8 cellular contexts compared by ENCODE assay signal in genomic region chrX:17736856-17737706, GRCh38. TPM values are rescaled to one million over a fixed set of nuclear protein-coding genes. Genes with fewer than 3 reads are reported as not detected.
DNase-seq lines count a peak whose midpoint lies in the region; ATAC-seq, FAIRE-seq and TF ChIP-seq lines count a peak whose summit lies in the region.

A gene with protein sequence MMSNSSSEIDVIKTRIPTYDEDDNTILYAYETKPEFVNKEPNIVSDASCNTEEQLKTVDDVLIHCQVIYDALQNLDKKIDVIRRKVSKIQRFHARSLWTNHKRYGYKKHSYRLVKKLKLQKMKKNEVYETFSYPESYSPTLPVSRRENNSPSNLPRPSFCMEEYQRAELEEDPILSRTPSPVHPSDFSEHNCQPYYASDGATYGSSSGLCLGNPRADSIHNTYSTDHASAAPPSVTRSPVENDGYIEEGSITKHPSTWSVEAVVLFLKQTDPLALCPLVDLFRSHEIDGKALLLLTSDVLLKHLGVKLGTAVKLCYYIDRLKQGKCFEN (plus strand): TSS chrX:17737493. CDS start chrX:17744187, 6,694 bp downstream.

- TF ChIP-seq POLR2A in ovary (IDR thresholded peaks at IDR 0.05) (peak; percentile 80), testis (IDR thresholded peaks at IDR 0.05) (no peak)

- DNase-seq in D721Med (ENCODE audit: insufficient read length, low spot score) (peak; percentile 31), H4 (ENCODE audit: low spot score) (peak; percentile 93), NCI-H1048 (lab: John Stamatoyannopoulos, UW) (peak; percentile 89), T-cell (peak; percentile 63 to 88 (median 77)), amniotic epithelial cell (ENCODE audit: low read depth) (peak; percentile 94), cardiac septum (ENCODE audit: low spot score) (peak; percentile 96), ovary (peak; percentile 95 to 98 (median 98)), testis (peak; percentile 99)

- H3K36me3 Mint-ChIP-seq in T-cell: no peaks in the 10 kb centered on the region

- H3K4me1 Mint-ChIP-seq in T-cell: peaks cover 22 to 34% (median 26%) of the 10 kb centered on the region in 3 donors

- H3K4me3 Mint-ChIP-seq in T-cell: peak within 1 kb of the TSS; percentile 86 to 98 (median 93)

- peak; percentile 37 for TF ChIP-seq EP300 in ovary (IDR thresholded peaks at IDR 0.05)

- H3K27me3 ChIP-seq in ovary (no peaks in the 10 kb centered on the region), testis (no peaks in the 10 kb centered on the region)

- H3K9me3 ChIP-seq in ovary (no peaks in the 10 kb centered on the region), testis (no peaks in the 10 kb centered on the region)

- no peak for FAIRE-seq in D721Med (lab: Jason Lieb, UNC)

- peak within 1 kb of the TSS; percentile 89 to 93 for H3K27ac Mint-ChIP-seq in T-cell

- intact Hi-C loops in cardiac septum (cut with DNase I) (no loop called here), ovary (cut with DNase I) (no loop called here), testis (cut with DNase I; ENCODE audit: low total_unique reads) (no loop called here)

- POLR2A ChIA-PET in T-cell (lab: Charles Lee): interaction anchor here (0.7 kb wide), 4 partner anchors 249 to 1610 kb away, joined by 3 to 11 read pairs (median 7); no protein-coding TSS in a partner anchor

- H3K36me3 ChIP-seq in ovary (no peaks in the 10 kb centered on the region), testis (ENCODE audit: low read depth, missing control alignments) (no peaks in the 10 kb centered on the region)

- peaks cover 0 to 2% of the 10 kb centered on the region in 2 donors for H3K27me3 Mint-ChIP-seq in T-cell

- TF ChIP-seq CTCF in D721Med (IDR thresholded peaks at IDR 0.05; ENCODE audit: insufficient read depth, missing control alignments) (no peak), ovary (IDR thresholded peaks at IDR 0.05) (no peak), testis (IDR thresholded peaks at IDR 0.05) (no peak)

- peak; percentile 75 to 85 (median 84) for ATAC-seq in T-cell (replicated peaks in 1 of 4)

- H3K27ac ChIP-seq in ovary: peak within 1 kb of the TSS; percentile 86 to 92
- peak within 1 kb of the TSS; percentile 95 to 97 for H3K27ac ChIP-seq in testis

- no peaks in the 10 kb centered on the region for H3K9me3 Mint-ChIP-seq in T-cell

- WGBS in ovary, 3 donors: 28 to 41% (median 36%) methylated on average over 63 to 66 of the region's 67 CpGs
- 0% methylated on average over 45 of the region's 67 CpGs; no CpG with 5 or more reads in 1 of the 2 donors for WGBS in testis, 2 donors

- H3K4me3 ChIP-seq in ovary (peak within 1 kb of the TSS; percentile 61), testis (peak within 1 kb of the TSS; percentile 66 to 78)

- CTCF ChIA-PET in T-cell (lab: Charles Lee): interaction anchor here in 1 of 2 donors (0.7 to 1.0 kb wide), 2 partner anchors 208 to 1597 kb away, joined by 3 to 9 read pairs; no protein-coding TSS in a partner anchor

- H3K4me1 ChIP-seq in ovary (ENCODE audit: insufficient read depth) (no peaks in the 10 kb centered on the region), testis (no peaks in the 10 kb centered on the region)

RNA-seq across cellular contexts. Expression of the gene that starts here (rescaled TPM):
- total RNA-seq in H4 (2014; rRNA removed; shearing (Covaris generic)): 12.3 and 16.3 TPM in 2 replicates
- total RNA-seq in T-cell (10 to 100 TPM; 13.6 to 33.0 (median 23.0) TPM), cardiac septum (8.2 TPM), ovary (10 to 100 TPM; 14.1 to 27.7 (median 22.8) TPM), testis (100 to 1,000 TPM in 1 of 2 donors, 10 to 100 TPM in 1; 83.4 to 112 TPM)
- polyA plus RNA-seq in ovary (10 to 100 TPM; 17.4 to 17.6 TPM), testis (ENCODE audit: insufficient read depth, low read depth, low replicate concordance) (49.8 TPM)

Comparison
In these comparisons a context has a peak if more than half of its experiments do, and no peak if none do; other contexts are left out.
1. Peak in every context shown above with its lines: DNase-seq, ATAC-seq, H3K4me3 ChIP-seq and H3K27ac ChIP-seq.
2. DNase-seq: peak in every context shown above with its lines; median percentile 99 in testis; 98 in ovary; 96 in cardiac septum; 94 in amniotic epithelial cell; 93 in H4; 89 in NCI-H1048; 77 in T-cell; 31 in D721Med.